Comparison of ENCODE assay signal across 1 cellular context in genomic region chr19:13732337-13732736, GRCh38.
TF ChIP-seq lines count a peak whose summit lies in the region.

No MANE protein-coding gene starts in this region.

TF ChIP-seq in HepG2, 621 proteins besides CTCF, POLR2A, EP300 and RAD21 (continued from another document):
- TF ChIP-seq SKIL (CRISPR knock-in tag; IDR thresholded peaks at IDR 0.05; ENCODE audit: borderline replicate concordance): no peak
TF ChIP-seq in HepG2: peak in this region for 0.
